1 cellular context compared by ENCODE assay signal in the genomic region with DNA sequence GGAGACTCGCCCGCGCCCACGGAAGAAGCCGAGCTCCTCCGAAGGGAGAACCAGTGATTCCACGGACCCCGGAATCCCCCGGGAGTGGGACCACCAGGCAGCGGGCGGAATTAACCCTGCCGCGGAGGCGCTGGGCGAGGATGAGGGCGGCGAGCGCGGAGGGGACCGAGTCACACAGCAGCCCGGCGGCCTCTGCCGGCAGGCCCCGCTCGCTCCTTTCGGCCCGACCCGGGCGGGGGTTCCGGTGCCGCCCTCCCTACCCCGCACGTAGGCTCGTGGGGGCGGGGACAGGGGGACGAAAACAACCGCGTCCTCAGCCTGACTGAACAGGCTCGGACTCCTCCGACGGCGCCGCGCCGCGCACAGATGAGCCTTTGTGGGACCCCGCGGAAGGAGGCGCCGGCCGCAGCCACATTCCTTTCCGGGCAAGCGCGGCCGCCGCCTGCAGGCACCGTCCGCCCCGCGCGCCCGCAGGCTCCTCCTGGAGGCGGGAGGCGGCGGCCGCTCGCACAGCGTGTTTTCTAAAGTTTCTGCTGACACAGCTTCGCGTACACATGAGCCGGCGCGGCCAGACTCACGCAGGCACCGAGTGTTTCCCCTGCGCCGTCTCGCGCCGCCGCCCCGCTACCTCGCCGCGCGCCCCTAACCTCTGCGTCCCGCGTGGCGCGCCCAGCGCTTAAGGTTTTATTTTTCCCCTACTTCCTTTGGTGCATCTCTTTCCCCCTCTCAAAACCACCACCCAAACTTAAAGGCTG.
TF ChIP-seq lines count a peak whose summit lies in the region.

No MANE protein-coding gene starts in this region.

TF ChIP-seq in HepG2, 621 proteins besides CTCF, POLR2A, EP300 and RAD21 (continued from another document and continues in another):
- TF ChIP-seq, protein P1, sequence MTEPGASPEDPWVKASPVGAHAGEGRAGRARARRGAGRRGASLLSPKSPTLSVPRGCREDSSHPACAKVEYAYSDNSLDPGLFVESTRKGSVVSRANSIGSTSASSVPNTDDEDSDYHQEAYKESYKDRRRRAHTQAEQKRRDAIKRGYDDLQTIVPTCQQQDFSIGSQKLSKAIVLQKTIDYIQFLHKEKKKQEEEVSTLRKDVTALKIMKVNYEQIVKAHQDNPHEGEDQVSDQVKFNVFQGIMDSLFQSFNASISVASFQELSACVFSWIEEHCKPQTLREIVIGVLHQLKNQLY (CRISPR knock-in tag; IDR thresholded peaks at IDR 0.05) = peak; percentile 17; the same call in 1 of the 2 replicates
- TF ChIP-seq, protein P2, sequence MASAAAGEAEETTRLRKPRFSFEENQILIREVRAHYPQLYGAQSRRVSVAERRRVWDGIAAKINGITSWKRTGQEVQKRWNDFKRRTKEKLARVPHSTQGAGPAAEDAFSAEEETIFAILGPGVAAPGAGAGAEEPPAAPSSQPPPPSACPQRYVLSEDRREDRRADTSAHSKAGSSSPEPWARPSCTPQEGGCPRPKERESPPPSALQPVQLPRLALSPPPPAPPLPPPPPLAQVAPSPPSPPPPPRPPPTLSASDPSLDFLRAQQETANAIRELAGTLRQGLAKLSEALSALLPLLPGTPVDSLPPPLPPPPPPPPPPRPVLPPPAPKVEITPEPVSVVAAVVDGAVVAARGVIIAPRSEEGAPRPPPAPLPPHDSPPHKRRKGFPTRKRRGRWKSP (CRISPR knock-in tag; IDR thresholded peaks at IDR 0.05) = peak; percentile 87
- TF ChIP-seq, protein P3, sequence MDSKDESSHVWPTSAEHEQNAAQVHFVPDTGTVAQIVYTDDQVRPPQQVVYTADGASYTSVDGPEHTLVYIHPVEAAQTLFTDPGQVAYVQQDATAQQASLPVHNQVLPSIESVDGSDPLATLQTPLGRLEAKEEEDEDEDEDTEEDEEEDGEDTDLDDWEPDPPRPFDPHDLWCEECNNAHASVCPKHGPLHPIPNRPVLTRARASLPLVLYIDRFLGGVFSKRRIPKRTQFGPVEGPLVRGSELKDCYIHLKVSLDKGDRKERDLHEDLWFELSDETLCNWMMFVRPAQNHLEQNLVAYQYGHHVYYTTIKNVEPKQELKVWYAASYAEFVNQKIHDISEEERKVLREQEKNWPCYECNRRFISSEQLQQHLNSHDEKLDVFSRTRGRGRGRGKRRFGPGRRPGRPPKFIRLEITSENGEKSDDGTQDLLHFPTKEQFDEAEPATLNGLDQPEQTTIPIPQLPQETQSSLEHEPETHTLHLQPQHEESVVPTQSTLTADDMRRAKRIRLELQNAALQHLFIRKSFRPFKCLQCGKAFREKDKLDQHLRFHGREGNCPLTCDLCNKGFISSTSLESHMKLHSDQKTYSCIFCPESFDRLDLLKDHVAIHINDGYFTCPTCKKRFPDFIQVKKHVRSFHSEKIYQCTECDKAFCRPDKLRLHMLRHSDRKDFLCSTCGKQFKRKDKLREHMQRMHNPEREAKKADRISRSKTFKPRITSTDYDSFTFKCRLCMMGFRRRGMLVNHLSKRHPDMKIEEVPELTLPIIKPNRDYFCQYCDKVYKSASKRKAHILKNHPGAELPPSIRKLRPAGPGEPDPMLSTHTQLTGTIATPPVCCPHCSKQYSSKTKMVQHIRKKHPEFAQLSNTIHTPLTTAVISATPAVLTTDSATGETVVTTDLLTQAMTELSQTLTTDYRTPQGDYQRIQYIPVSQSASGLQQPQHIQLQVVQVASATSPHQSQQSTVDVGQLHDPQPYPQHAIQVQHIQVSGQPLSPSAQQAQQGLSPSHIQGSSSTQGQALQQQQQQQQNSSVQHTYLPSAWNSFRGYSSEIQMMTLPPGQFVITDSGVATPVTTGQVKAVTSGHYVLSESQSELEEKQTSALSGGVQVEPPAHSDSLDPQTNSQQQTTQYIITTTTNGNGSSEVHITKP (CRISPR knock-in tag; IDR thresholded peaks at IDR 0.05; ENCODE audit: low read depth) = 0 out of 2 replicates have a peak, but pooled peaks have one; percentile 18
- TF ChIP-seq TBP (CRISPR knock-in tag; IDR thresholded peaks at IDR 0.05) (peak; percentile 33; the same call in 1 of the 2 replicates), TBL1XR1 (IDR thresholded peaks at IDR 0.05; ENCODE audit: borderline replicate concordance, low read length, partially characterized antibody) (peak; percentile 16), ZNF670 (CRISPR knock-in tag; IDR thresholded peaks at IDR 0.05; ENCODE audit: borderline replicate concordance) (no peak; the same call in 1 of the 2 replicates), XBP1 (CRISPR knock-in tag; IDR thresholded peaks at IDR 0.05) (no peak), BRD4 (CRISPR knock-in tag; IDR thresholded peaks at IDR 0.05) (peak; percentile 93), PCBP1 (IDR thresholded peaks at IDR 0.05; ENCODE audit: borderline replicate concordance, low read depth, low read length) (peak; percentile 74; the same call in 1 of the 2 replicates), ZNF746 (CRISPR knock-in tag; IDR thresholded peaks at IDR 0.05) (peak; percentile 42; the same call in 1 of the 2 replicates), HIVEP1 (CRISPR knock-in tag; IDR thresholded peaks at IDR 0.05) (peak; percentile 19; the same call in 1 of the 2 replicates), SOX5 (CRISPR knock-in tag; IDR thresholded peaks at IDR 0.05; ENCODE audit: borderline replicate concordance) (peak; percentile 43; the same call in 1 of the 2 replicates), ZNF547 (CRISPR knock-in tag; IDR thresholded peaks at IDR 0.05) (peak; percentile 95), YEATS2 (CRISPR knock-in tag; IDR thresholded peaks at IDR 0.05; ENCODE audit: borderline replicate concordance) (peak; percentile 70), NFIC (IDR thresholded peaks at IDR 0.05; ENCODE audit: low read length) (0 out of 2 replicates have a peak, but pooled peaks have one; percentile 37), ARNT2 (CRISPR knock-in tag; IDR thresholded peaks at IDR 0.05; ENCODE audit: low read depth) (peak; percentile 96), NR2F1 (CRISPR knock-in tag; IDR thresholded peaks at IDR 0.05) (no peak), NBN (conservative IDR thresholded peaks at IDR 0.05) (no peak), ZNF792 (CRISPR knock-in tag; IDR thresholded peaks at IDR 0.05) (peak; percentile 59; the same call in 1 of the 2 replicates), KLF12 (CRISPR knock-in tag; IDR thresholded peaks at IDR 0.05; ENCODE audit: borderline replicate concordance) (peak; percentile 71; the same call in 1 of the 2 replicates), ZNF34 (CRISPR knock-in tag; IDR thresholded peaks at IDR 0.05; ENCODE audit: borderline replicate concordance) (peak; percentile 87; the same call in 1 of the 2 replicates), SALL2 (CRISPR knock-in tag; IDR thresholded peaks at IDR 0.05) (peak; percentile 81), NFIB (CRISPR knock-in tag; IDR thresholded peaks at IDR 0.05; ENCODE audit: borderline replicate concordance) (no peak), ZNF749 (CRISPR knock-in tag; IDR thresholded peaks at IDR 0.05; ENCODE audit: borderline replicate concordance) (peak; percentile 86), ZNF329 (CRISPR knock-in tag; IDR thresholded peaks at IDR 0.05; ENCODE audit: low read depth) (no peak; the same call in 1 of the 2 replicates), ZNF441 (CRISPR knock-in tag; IDR thresholded peaks at IDR 0.05; ENCODE audit: borderline replicate concordance) (peak; percentile 94; the same call in 1 of the 2 replicates), AKAP8 (CRISPR knock-in tag; IDR thresholded peaks at IDR 0.05) (peak; percentile 81; the same call in 1 of the 2 replicates), NCOR1 (IDR thresholded peaks at IDR 0.05; ENCODE audit: borderline replicate concordance, low read length) (peak; percentile 58), NONO (IDR thresholded peaks at IDR 0.05) (no peak), NONO (CRISPR knock-in tag; conservative IDR thresholded peaks at IDR 0.05) (peak; percentile 96), ISL2 (CRISPR knock-in tag; IDR thresholded peaks at IDR 0.05) (peak; percentile 66; the same call in 1 of the 2 replicates), ZNF17 (CRISPR knock-in tag; IDR thresholded peaks at IDR 0.05) (0 out of 2 replicates have a peak, but pooled peaks have one; percentile 85), ZFP37 (CRISPR knock-in tag; IDR thresholded peaks at IDR 0.05; ENCODE audit: borderline replicate concordance) (peak; percentile 91), MEF2D (CRISPR knock-in tag; IDR thresholded peaks at IDR 0.05) (no peak), PAWR (CRISPR knock-in tag; IDR thresholded peaks at IDR 0.05; ENCODE audit: borderline replicate concordance) (no peak)
- TF ChIP-seq, protein P4, sequence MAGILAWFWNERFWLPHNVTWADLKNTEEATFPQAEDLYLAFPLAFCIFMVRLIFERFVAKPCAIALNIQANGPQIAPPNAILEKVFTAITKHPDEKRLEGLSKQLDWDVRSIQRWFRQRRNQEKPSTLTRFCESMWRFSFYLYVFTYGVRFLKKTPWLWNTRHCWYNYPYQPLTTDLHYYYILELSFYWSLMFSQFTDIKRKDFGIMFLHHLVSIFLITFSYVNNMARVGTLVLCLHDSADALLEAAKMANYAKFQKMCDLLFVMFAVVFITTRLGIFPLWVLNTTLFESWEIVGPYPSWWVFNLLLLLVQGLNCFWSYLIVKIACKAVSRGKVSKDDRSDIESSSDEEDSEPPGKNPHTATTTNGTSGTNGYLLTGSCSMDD (CRISPR knock-in tag; IDR thresholded peaks at IDR 0.05) = peak; percentile 53
- TF ChIP-seq, protein P5, sequence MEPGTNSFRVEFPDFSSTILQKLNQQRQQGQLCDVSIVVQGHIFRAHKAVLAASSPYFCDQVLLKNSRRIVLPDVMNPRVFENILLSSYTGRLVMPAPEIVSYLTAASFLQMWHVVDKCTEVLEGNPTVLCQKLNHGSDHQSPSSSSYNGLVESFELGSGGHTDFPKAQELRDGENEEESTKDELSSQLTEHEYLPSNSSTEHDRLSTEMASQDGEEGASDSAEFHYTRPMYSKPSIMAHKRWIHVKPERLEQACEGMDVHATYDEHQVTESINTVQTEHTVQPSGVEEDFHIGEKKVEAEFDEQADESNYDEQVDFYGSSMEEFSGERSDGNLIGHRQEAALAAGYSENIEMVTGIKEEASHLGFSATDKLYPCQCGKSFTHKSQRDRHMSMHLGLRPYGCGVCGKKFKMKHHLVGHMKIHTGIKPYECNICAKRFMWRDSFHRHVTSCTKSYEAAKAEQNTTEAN (CRISPR knock-in tag; conservative IDR thresholded peaks at IDR 0.05) = 0 out of 2 replicates have a peak, but pooled peaks have one; percentile 71
- TF ChIP-seq, protein P6, sequence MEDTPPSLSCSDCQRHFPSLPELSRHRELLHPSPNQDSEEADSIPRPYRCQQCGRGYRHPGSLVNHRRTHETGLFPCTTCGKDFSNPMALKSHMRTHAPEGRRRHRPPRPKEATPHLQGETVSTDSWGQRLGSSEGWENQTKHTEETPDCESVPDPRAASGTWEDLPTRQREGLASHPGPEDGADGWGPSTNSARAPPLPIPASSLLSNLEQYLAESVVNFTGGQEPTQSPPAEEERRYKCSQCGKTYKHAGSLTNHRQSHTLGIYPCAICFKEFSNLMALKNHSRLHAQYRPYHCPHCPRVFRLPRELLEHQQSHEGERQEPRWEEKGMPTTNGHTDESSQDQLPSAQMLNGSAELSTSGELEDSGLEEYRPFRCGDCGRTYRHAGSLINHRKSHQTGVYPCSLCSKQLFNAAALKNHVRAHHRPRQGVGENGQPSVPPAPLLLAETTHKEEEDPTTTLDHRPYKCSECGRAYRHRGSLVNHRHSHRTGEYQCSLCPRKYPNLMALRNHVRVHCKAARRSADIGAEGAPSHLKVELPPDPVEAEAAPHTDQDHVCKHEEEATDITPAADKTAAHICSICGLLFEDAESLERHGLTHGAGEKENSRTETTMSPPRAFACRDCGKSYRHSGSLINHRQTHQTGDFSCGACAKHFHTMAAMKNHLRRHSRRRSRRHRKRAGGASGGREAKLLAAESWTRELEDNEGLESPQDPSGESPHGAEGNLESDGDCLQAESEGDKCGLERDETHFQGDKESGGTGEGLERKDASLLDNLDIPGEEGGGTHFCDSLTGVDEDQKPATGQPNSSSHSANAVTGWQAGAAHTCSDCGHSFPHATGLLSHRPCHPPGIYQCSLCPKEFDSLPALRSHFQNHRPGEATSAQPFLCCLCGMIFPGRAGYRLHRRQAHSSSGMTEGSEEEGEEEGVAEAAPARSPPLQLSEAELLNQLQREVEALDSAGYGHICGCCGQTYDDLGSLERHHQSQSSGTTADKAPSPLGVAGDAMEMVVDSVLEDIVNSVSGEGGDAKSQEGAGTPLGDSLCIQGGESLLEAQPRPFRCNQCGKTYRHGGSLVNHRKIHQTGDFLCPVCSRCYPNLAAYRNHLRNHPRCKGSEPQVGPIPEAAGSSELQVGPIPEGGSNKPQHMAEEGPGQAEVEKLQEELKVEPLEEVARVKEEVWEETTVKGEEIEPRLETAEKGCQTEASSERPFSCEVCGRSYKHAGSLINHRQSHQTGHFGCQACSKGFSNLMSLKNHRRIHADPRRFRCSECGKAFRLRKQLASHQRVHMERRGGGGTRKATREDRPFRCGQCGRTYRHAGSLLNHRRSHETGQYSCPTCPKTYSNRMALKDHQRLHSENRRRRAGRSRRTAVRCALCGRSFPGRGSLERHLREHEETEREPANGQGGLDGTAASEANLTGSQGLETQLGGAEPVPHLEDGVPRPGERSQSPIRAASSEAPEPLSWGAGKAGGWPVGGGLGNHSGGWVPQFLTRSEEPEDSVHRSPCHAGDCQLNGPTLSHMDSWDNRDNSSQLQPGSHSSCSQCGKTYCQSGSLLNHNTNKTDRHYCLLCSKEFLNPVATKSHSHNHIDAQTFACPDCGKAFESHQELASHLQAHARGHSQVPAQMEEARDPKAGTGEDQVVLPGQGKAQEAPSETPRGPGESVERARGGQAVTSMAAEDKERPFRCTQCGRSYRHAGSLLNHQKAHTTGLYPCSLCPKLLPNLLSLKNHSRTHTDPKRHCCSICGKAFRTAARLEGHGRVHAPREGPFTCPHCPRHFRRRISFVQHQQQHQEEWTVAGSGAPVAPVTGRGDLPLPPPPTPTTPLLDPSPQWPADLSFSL (CRISPR knock-in tag; IDR thresholded peaks at IDR 0.05) = peak; percentile 48; the same call in 1 of the 2 replicates
- TF ChIP-seq, protein P7, sequence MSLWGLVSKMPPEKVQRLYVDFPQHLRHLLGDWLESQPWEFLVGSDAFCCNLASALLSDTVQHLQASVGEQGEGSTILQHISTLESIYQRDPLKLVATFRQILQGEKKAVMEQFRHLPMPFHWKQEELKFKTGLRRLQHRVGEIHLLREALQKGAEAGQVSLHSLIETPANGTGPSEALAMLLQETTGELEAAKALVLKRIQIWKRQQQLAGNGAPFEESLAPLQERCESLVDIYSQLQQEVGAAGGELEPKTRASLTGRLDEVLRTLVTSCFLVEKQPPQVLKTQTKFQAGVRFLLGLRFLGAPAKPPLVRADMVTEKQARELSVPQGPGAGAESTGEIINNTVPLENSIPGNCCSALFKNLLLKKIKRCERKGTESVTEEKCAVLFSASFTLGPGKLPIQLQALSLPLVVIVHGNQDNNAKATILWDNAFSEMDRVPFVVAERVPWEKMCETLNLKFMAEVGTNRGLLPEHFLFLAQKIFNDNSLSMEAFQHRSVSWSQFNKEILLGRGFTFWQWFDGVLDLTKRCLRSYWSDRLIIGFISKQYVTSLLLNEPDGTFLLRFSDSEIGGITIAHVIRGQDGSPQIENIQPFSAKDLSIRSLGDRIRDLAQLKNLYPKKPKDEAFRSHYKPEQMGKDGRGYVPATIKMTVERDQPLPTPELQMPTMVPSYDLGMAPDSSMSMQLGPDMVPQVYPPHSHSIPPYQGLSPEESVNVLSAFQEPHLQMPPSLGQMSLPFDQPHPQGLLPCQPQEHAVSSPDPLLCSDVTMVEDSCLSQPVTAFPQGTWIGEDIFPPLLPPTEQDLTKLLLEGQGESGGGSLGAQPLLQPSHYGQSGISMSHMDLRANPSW (CRISPR knock-in tag; IDR thresholded peaks at IDR 0.05; ENCODE audit: borderline replicate concordance) = no peak; the same call in 1 of the 2 replicates
- TF ChIP-seq, protein P8, sequence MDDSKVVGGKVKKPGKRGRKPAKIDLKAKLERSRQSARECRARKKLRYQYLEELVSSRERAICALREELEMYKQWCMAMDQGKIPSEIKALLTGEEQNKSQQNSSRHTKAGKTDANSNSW (CRISPR knock-in tag; IDR thresholded peaks at IDR 0.05; ENCODE audit: borderline replicate concordance) = no peak
- TF ChIP-seq, protein P9, sequence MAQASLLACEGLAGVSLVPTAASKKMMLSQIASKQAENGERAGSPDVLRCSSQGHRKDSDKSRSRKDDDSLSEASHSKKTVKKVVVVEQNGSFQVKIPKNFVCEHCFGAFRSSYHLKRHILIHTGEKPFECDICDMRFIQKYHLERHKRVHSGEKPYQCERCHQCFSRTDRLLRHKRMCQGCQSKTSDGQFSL (CRISPR knock-in tag; IDR thresholded peaks at IDR 0.05) = peak; percentile 8; the same call in 1 of the 2 replicates
